ENCODE assay signal across 19 cellular contexts in the genomic region with DNA sequence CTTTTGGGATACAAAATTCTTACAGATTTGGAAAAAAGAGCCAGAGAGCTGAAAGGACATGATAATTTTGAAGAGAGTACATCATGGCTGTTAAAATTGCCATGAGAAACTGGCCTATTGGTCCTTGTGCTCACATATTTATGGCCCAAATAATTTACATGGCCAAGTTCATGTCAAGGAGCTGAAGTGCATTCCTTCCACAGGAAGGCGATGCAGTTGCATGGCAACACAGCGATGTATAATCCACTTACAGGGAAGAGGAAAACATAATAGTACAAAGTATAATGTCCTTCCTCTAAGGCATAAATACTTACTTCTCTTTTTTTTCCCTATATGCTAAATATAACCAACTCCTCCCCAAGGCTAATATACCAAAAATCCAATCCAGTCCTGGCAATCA.
"Had no signal": no experiment of that assay in that cellular context is flagged by ENCODE, and none has a peak within 500 bp of the region (broad histone marks: within the 10 kb centered on the region; RNA-seq: fewer than 3 reads in every experiment).

No MANE protein-coding gene starts in this region.

- H3K4me1 Mint-ChIP-seq: activated CD4-positive, alpha-beta memory T cell treated with anti-CD3 and anti-CD28 coated beads, Interleukin-2, amount 10 ng/mL, durations not matched to agents 7 days and 5 days; activated CD8-positive, alpha-beta memory T cell treated with anti-CD3 and anti-CD28 coated beads, Interleukin-2, amount 10 ng/mL, durations not matched to agents 7 days and 5 days; activated naive CD8-positive, alpha-beta T cell treated with anti-CD3 and anti-CD28 coated beads for 36 hours had no signal

- DNase-seq: activated CD4-positive, alpha-beta memory T cell treated with anti-CD3 and anti-CD28 coated beads, Interleukin-2, amount 10 ng/mL, durations not matched to agents 7 days and 5 days; activated CD4-positive, alpha-beta T cell treated with anti-CD3 and anti-CD28 coated beads for 48 hours; activated CD4-positive, CD25-positive, alpha-beta regulatory T cell; activated CD8-positive, alpha-beta memory T cell treated with anti-CD3 and anti-CD28 coated beads, Interleukin-2, amount 10 ng/mL, durations not matched to agents 7 days and 5 days; activated naive CD4-positive, alpha-beta T cell; activated naive CD8-positive, alpha-beta T cell treated with anti-CD3 and anti-CD28 coated beads for 36 hours; amniotic stem cell; dermis blood vessel endothelial cell; effector memory CD4-positive, alpha-beta T cell; islet precursor cell; mammary epithelial cell; retina; stimulated activated CD4-positive, alpha-beta T cell treated with anti-CD3 and anti-CD28 coated beads, Interleukin-12 subunit alpha, Interleukin-12 subunit beta, amount 100 ng/mL, for 4 hours; stimulated activated CD4-positive, alpha-beta T cell treated with anti-CD3 and anti-CD28 coated beads, Interleukin-1b, Interleukin-23, amount 100 ng/mL, for 48 hours; stimulated activated CD8-positive, alpha-beta memory T cell treated with anti-CD3 and anti-CD28 coated beads, Interleukin-4, amount 100 ng/mL, for 48 hours; stimulated activated naive CD4-positive, alpha-beta T cell had no signal

- H3K36me3 Mint-ChIP-seq: activated CD8-positive, alpha-beta memory T cell treated with anti-CD3 and anti-CD28 coated beads, Interleukin-2, amount 10 ng/mL, durations not matched to agents 7 days and 5 days; activated naive CD8-positive, alpha-beta T cell treated with anti-CD3 and anti-CD28 coated beads for 36 hours had no signal

- H3K9me3 Mint-ChIP-seq: neural crest cell had no signal

- H3K27ac Mint-ChIP-seq: activated CD4-positive, alpha-beta memory T cell treated with anti-CD3 and anti-CD28 coated beads, Interleukin-2, amount 10 ng/mL, durations not matched to agents 7 days and 5 days; activated CD8-positive, alpha-beta memory T cell treated with anti-CD3 and anti-CD28 coated beads, Interleukin-2, amount 10 ng/mL, durations not matched to agents 7 days and 5 days; activated naive CD8-positive, alpha-beta T cell treated with anti-CD3 and anti-CD28 coated beads for 36 hours; T-helper 2 cell treated with Interferon-gamma antibody and Interleukin-4, amounts not matched to agents 5 μg/mL and 100 μg/mL, for 36 hours had no signal

- H3K4me3 Mint-ChIP-seq: activated CD4-positive, alpha-beta memory T cell treated with anti-CD3 and anti-CD28 coated beads, Interleukin-2, amount 10 ng/mL, durations not matched to agents 7 days and 5 days; activated CD8-positive, alpha-beta memory T cell treated with anti-CD3 and anti-CD28 coated beads, Interleukin-2, amount 10 ng/mL, durations not matched to agents 7 days and 5 days; activated naive CD8-positive, alpha-beta T cell treated with anti-CD3 and anti-CD28 coated beads for 36 hours; neural crest cell; T-helper 2 cell treated with Interferon-gamma antibody and Interleukin-4, amounts not matched to agents 5 μg/mL and 100 μg/mL, for 36 hours had no signal

- H3K27me3 Mint-ChIP-seq: activated CD4-positive, alpha-beta memory T cell treated with anti-CD3 and anti-CD28 coated beads, Interleukin-2, amount 10 ng/mL, durations not matched to agents 7 days and 5 days; activated CD8-positive, alpha-beta memory T cell treated with anti-CD3 and anti-CD28 coated beads, Interleukin-2, amount 10 ng/mL, durations not matched to agents 7 days and 5 days; activated naive CD8-positive, alpha-beta T cell treated with anti-CD3 and anti-CD28 coated beads for 36 hours had no signal

- ATAC-seq: activated CD8-positive, alpha-beta memory T cell treated with anti-CD3 and anti-CD28 coated beads, Interleukin-2, amount 10 ng/mL, durations not matched to agents 7 days and 5 days; left lobe of liver had no signal
